In genomic region chr7:5045558-5046396, GRCh38 we compare ENCODE assay signal across 9 cellular contexts. TPM values are rescaled to one million over a fixed set of nuclear protein-coding genes. Genes with fewer than 3 reads are reported as not detected.
DNase-seq lines count a peak whose midpoint lies in the region; ATAC-seq, FAIRE-seq and TF ChIP-seq lines count a peak whose summit lies in the region.
"Had no signal": no experiment of that assay in that cellular context is flagged by ENCODE, and none has a peak within 500 bp of the region (broad histone marks: within the 10 kb centered on the region; RNA-seq: fewer than 3 reads in every experiment).

TSS of gene RBAK (plus strand) at chr7:5045860. CDS start at chr7:5048077, 2,217 bp downstream.

- peaks cover 12% of the 10 kb centered on the region for H3K79me2 ChIP-seq in keratinocyte (ENCODE audit: control insufficient read depth, insufficient read depth, low read length)

- H3K9me1 ChIP-seq in keratinocyte (ENCODE audit: control insufficient read depth, extremely low read depth, insufficient read depth, low read length) = no peaks in the 10 kb centered on the region

- dilution Hi-C loops in keratinocyte (cut with MboI; ENCODE audit: extremely low pct_ligation_motif_present, low sequenced_read_pairs) = no loop called here

- H4K20me1 ChIP-seq in keratinocyte (ENCODE audit: control insufficient read depth, extremely low read depth, insufficient read depth, low read length) = no peaks in the 10 kb centered on the region

- peak within 1 kb of the TSS; percentile 94 for H2AFZ ChIP-seq in keratinocyte (ENCODE audit: control insufficient read depth, low read length)

- no peaks in the 10 kb centered on the region for H3K4me1 ChIP-seq in keratinocyte (ENCODE audit: control insufficient read depth, extremely low read depth, insufficient read depth, low read length)

- H3K4me2 ChIP-seq in keratinocyte (ENCODE audit: control insufficient read depth, extremely low read depth, insufficient read depth, low read depth, low read length) = peak within 1 kb of the TSS; percentile 66

- peak within 1 kb of the TSS; percentile 82 for H3K9ac ChIP-seq in keratinocyte (ENCODE audit: control insufficient read depth, extremely low read depth, insufficient read depth, low read length)

- H3K27me3 ChIP-seq in keratinocyte (ENCODE audit: control insufficient read depth, extremely low read depth, insufficient read depth, low read length) = no peaks in the 10 kb centered on the region

- ATAC-seq in GM19035 (IDR thresholded peaks at IDR 0.05; ENCODE audit: unreplicated experiment) = peak; percentile 99
- peak; percentile 98 for ATAC-seq in HG03342 (IDR thresholded peaks at IDR 0.05; ENCODE audit: unreplicated experiment)
- ATAC-seq in activated CD4-positive, CD25-positive, alpha-beta regulatory T cell treated with anti-CD3 and anti-CD28 coated beads, Interleukin-2, amount 50 U/mL, for 24 hours = peak; percentile 100

- FAIRE-seq in keratinocyte (lab: Jason Lieb, UNC) = no peak
- FAIRE-seq: colon had no signal

- peak within 1 kb of the TSS; percentile 60 for H3K27ac ChIP-seq in keratinocyte (ENCODE audit: control insufficient read depth, insufficient read depth, low read length)

- peak; percentile 97 for DNase-seq in AG20443 (ENCODE audit: low spot score)
- peak; percentile 81 for DNase-seq in NCI-H446 treated with DMSO at 0.1 percent for 48 hours (lab: John Stamatoyannopoulos, UW)
- peak; percentile 92 for DNase-seq in cerebellar cortex (ENCODE audit: low spot score)
- peak; percentile 73 for DNase-seq in keratinocyte (ENCODE audit: low read depth, low spot score)
- peak; percentile 70 to 88 (median 86) for DNase-seq in stimulated activated CD4-positive, alpha-beta T cell treated with anti-CD3 and anti-CD28 coated beads, Interleukin-12 subunit alpha, Interleukin-12 subunit beta, amount 100 ng/mL, for 48 hours (ENCODE audit: low read depth in 2 of 3, low spot score in 1 of 3)

- H3K4me3 ChIP-seq in keratinocyte (ENCODE audit: control insufficient read depth in 2 of 3, extremely low read depth in 1 of 3, insufficient read depth in 2 of 3, low read depth in 1 of 3, low read length in 3 of 3) = peak within 1 kb of the TSS; percentile 67 to 86 (median 82)

- no peak for TF ChIP-seq CTCF in keratinocyte (optimal IDR thresholded peaks at IDR 0.05 in 1 of 3, IDR thresholded peaks at IDR 0.05 in 1 of 3, conservative IDR thresholded peaks at IDR 0.05 in 1 of 3; ENCODE audit: extremely low read depth in 1 of 3, insufficient read depth in 2 of 3, low read length in 3 of 3)

- no peaks in the 10 kb centered on the region for H3K9me3 ChIP-seq in keratinocyte (ENCODE audit: control insufficient read depth, low read depth, low read length)

- peaks cover 0 to 2% of the 10 kb centered on the region in 2 experiments for H3K36me3 ChIP-seq in keratinocyte (ENCODE audit: control insufficient read depth in 2 of 2, extremely low read depth in 1 of 2, insufficient read depth in 2 of 2, low read length in 2 of 2)

RNA-seq across cellular contexts. Expression of gene RBAK, which starts in this region (rescaled TPM):
- 2.9 to 6.7 TPM (median 4.2 TPM) in 3 replicates for polyA plus RNA-seq in keratinocyte
- polyA plus RNA-seq in keratinocyte (2011; ENCODE audit: low read depth) = 9.0 TPM
- polyA plus RNA-seq in keratinocyte (2011; cell fraction: cytosol; rRNA removed) = 1.9 and 4.2 TPM in 2 replicates
- polyA plus RNA-seq in keratinocyte (2011; cell fraction: nucleus; rRNA removed) = 8.2 and 11.5 TPM in 2 replicates
- polyA plus RNA-seq in keratinocyte (2012; ENCODE audit: low replicate concordance) = 4.6 and 4.7 TPM in 2 replicates
- 1.0 to 8.9 TPM (median 2.4 TPM) in 3 replicates for polyA minus RNA-seq in keratinocyte
- 3.5 TPM for polyA minus RNA-seq in keratinocyte (2011; cell fraction: cytosol; rRNA and poly(A)+ RNA removed)
- 5.9 and 14.4 TPM in 2 replicates for polyA minus RNA-seq in keratinocyte (2011; cell fraction: nucleus; rRNA and poly(A)+ RNA removed)

Comparison
In these comparisons a context has a peak if more than half of its experiments do, and no peak if none do; other contexts are left out.
1. Peak in every context shown above with its lines: DNase-seq, ATAC-seq, H3K4me3 ChIP-seq and H3K27ac ChIP-seq.